In the genomic region with DNA sequence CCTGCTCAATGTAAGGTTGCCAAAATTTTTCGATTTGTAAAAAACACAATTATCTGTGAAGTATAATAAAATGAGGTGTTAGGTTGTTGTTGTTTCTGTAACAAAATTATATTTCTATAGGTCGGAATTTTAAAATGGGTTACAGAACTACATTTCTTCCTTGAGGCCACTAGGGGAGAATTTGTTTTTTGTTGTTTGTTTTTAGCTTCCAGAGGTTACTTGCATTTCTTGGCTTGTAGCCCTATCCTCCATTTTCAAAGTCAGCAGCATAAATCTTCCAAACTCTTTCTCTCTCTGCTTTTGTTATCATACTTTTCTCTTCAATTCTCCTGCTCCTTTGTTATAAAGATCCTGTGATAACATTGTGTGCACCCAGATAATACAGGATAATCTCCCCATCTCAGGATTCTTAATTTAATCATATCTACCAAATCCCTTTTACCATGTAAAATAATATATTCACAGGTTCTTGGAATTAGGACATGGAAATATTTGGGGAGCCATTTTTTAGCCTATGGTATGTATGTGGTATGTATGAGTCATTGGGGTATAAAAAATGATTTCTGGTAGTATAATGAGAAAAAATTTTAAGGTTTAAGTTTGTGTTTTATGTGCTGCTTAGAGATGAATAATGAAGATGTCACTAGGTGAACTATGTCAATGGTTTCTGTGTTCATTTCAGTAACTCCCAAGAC, we compare ENCODE assay signal across 28 cellular contexts. TPM values are rescaled to one million over a fixed set of nuclear protein-coding genes. Genes with fewer than 3 reads are reported as not detected.
DNase-seq lines count a peak whose midpoint lies in the region; ATAC-seq, FAIRE-seq and TF ChIP-seq lines count a peak whose summit lies in the region.
"Had no signal": no experiment of that assay in that cellular context is flagged by ENCODE, and none has a peak within 500 bp of the region (broad histone marks: within the 10 kb centered on the region; RNA-seq: fewer than 3 reads in every experiment).

No MANE protein-coding gene starts in this region.

- TF ChIP-seq RAD21 in K562 (CRISPR knock-in tag; conservative IDR thresholded peaks at IDR 0.05 in 1 of 2, IDR thresholded peaks at IDR 0.05 in 1 of 2) = no peak

- no peaks in the 10 kb centered on the region for H4K20me1 ChIP-seq in DND-41 (ENCODE audit: insufficient read depth, low read length)
- H4K20me1 ChIP-seq in K562 (replicated peaks; ENCODE audit: control insufficient read depth, insufficient read depth, low read length) = no peaks in the 10 kb centered on the region

- H3K9me3 ChIP-seq in DND-41 (ENCODE audit: insufficient read depth, low read length, severe bottlenecking) (no peaks in the 10 kb centered on the region), K562 (replicated peaks; ENCODE audit: control insufficient read depth, insufficient read depth, low read depth, low read length) (no peaks in the 10 kb centered on the region), esophagus squamous epithelium (no peaks in the 10 kb centered on the region)
- H3K9me3 ChIP-seq: thoracic aorta had no signal

- no peaks in the 10 kb centered on the region for H3K36me3 Mint-ChIP-seq in T-cell
- H3K36me3 Mint-ChIP-seq: activated naive CD8-positive, alpha-beta T cell treated with anti-CD3 and anti-CD28 coated beads for 36 hours had no signal

- H3K79me2 ChIP-seq in DND-41 (ENCODE audit: insufficient read depth, low read length) = no peaks in the 10 kb centered on the region
- H3K79me2 ChIP-seq in K562 (ENCODE audit: control insufficient read depth, insufficient read depth, low read length) = no peaks in the 10 kb centered on the region

- TF ChIP-seq POLR2A in K562 (conservative IDR thresholded peaks at IDR 0.05) (no peak), esophagus squamous epithelium (IDR thresholded peaks at IDR 0.05) (no peak)

- H3K9ac ChIP-seq in DND-41 (ENCODE audit: low read depth, low read length) = no peak overlapping the region
- H3K9ac ChIP-seq in K562 (ENCODE audit: insufficient read depth in 1 of 2, low read depth in 2 of 2, low read length in 2 of 2) = no peak overlapping the region

- BruUV-seq in K562 (replicated peaks; lab: Mats Ljungman, UMichigan) = no TSS peak

- no peak overlapping the region for H3K4me3 Mint-ChIP-seq in T-cell
- H3K4me3 Mint-ChIP-seq: activated CD4-positive, alpha-beta T cell treated with anti-CD3 and anti-CD28 coated beads, Interleukin-2, amount 10 ng/mL, durations not matched to agents 7 days and 5 days; activated naive CD8-positive, alpha-beta T cell treated with anti-CD3 and anti-CD28 coated beads for 36 hours had no signal

- peak; percentile 3 for TF ChIP-seq CTCF in DND-41 (IDR thresholded peaks at IDR 0.05; ENCODE audit: borderline replicate concordance, extremely low read depth, low read length, poor library complexity, severe bottlenecking)
- TF ChIP-seq CTCF in K562 (IDR thresholded peaks at IDR 0.05 in 2 of 3, conservative IDR thresholded peaks at IDR 0.05 in 1 of 3; ENCODE audit: insufficient read depth in 2 of 3, low read depth in 1 of 3, low read length in 3 of 3) = no peak
- TF ChIP-seq CTCF in foreskin keratinocyte (conservative IDR thresholded peaks at IDR 0.05) = peak; percentile 23
- TF ChIP-seq CTCF in esophagus squamous epithelium (IDR thresholded peaks at IDR 0.05) = no peak

- no peaks in the 10 kb centered on the region for H3K4me1 Mint-ChIP-seq in T-cell
- H3K4me1 Mint-ChIP-seq: activated CD4-positive, alpha-beta T cell treated with anti-CD3 and anti-CD28 coated beads, Interleukin-2, amount 10 ng/mL, durations not matched to agents 7 days and 5 days had no signal

- no peak overlapping the region for H3K4me3 ChIP-seq in DND-41 (ENCODE audit: low read depth in 1 of 2, low read length in 2 of 2)
- no peak overlapping the region for H3K4me3 ChIP-seq in K562
- no peak overlapping the region for H3K4me3 ChIP-seq in esophagus squamous epithelium
- H3K4me3 ChIP-seq: HAP-1, skin epidermis, thoracic aorta had no signal

- H3K9me1 ChIP-seq in K562 (ENCODE audit: control insufficient read depth, insufficient read depth, low read length) = no peaks in the 10 kb centered on the region

- POLR2A ChIA-PET in K562 (lab: Yijun Ruan, JAX) = interaction anchor here (1.5 to 1.8 kb wide), 2 partner anchors 9 to 14 kb away, joined by 4 to 6 read pairs; a partner anchor contains a TSS
- POLR2A ChIA-PET in T-cell (lab: Charles Lee) = no interaction called here

- H3K27ac ChIP-seq in DND-41 (ENCODE audit: low read length) (no peak overlapping the region), K562 (ENCODE audit: extremely low read depth, low read depth, low read length) (no peak overlapping the region), foreskin keratinocyte (no peak overlapping the region), esophagus squamous epithelium (no peak overlapping the region)
- H3K27ac ChIP-seq: skin epidermis, thoracic aorta had no signal

- no peak for DNase-seq in DND-41
- peak; percentile 19 for DNase-seq in HS-27A (ENCODE audit: low read depth)
- DNase-seq in K562 (ENCODE audit: extremely low read depth in 1 of 4, low spot score in 3 of 4) = peak in 1 of 4 experiments; percentile 20
- peak in 1 of 2 donors; percentile 15 for DNase-seq in foreskin keratinocyte
- no peak for DNase-seq in esophagus squamous epithelium (lab: John Stamatoyannopoulos, UW)
- no peak for DNase-seq in T-cell
- no peak for DNase-seq in MV-4-11 (lab: John Stamatoyannopoulos, UW)
- DNase-seq: activated CD4-positive, alpha-beta T cell treated with anti-CD3 and anti-CD28 coated beads, Interleukin-2, amount 10 ng/mL, durations not matched to agents 7 days and 5 days; activated naive CD8-positive, alpha-beta T cell treated with anti-CD3 and anti-CD28 coated beads for 36 hours; effector CD4-positive, alpha-beta T cell; KG1; mesenchymal stem cell; NCI-H187; NCI-H2227 treated with DMSO at 0.1 percent for 48 hours; occipital lobe; OCI-M1; Right ventricle myocardium superior; stimulated activated CD4-positive, alpha-beta T cell treated with anti-CD3 and anti-CD28 coated beads, Interleukin-1b, Interleukin-23, amount 100 ng/mL, for 48 hours; stimulated activated naive CD4-positive, alpha-beta T cell treated with Interleukin-2 at 50 U/mL for 16 hours had no signal

- no peaks in the 10 kb centered on the region for H3K9me3 Mint-ChIP-seq in T-cell
- H3K9me3 Mint-ChIP-seq: activated CD4-positive, alpha-beta T cell treated with anti-CD3 and anti-CD28 coated beads, Interleukin-2, amount 10 ng/mL, durations not matched to agents 7 days and 5 days; activated naive CD8-positive, alpha-beta T cell treated with anti-CD3 and anti-CD28 coated beads for 36 hours; activated T-helper 2 cell treated with anti-CD3 and anti-CD28 coated beads, Interferon-gamma antibody, Interleukin-2, Interleukin-4, amounts not matched to agents 10 μg/mL and 5 μg/mL and 100 μg/mL, durations not matched to agents 14 hours and 24 hours and 36 hours had no signal

- H3K27me3 Mint-ChIP-seq in T-cell = peaks cover 9 to 19% of the 10 kb centered on the region in 2 donors
- H3K27me3 Mint-ChIP-seq: activated CD4-positive, alpha-beta T cell treated with anti-CD3 and anti-CD28 coated beads, Interleukin-2, amount 10 ng/mL, durations not matched to agents 7 days and 5 days had no signal

- H3K4me1 ChIP-seq in DND-41 (ENCODE audit: insufficient read depth, low read length) (no peaks in the 10 kb centered on the region), K562 (replicated peaks in 1 of 2; ENCODE audit: control insufficient read depth in 2 of 2, insufficient read depth in 2 of 2, low read length in 2 of 2) (peaks cover 11 to 15% of the 10 kb centered on the region in 2 experiments; a peak in 4 of 5 replicates), foreskin keratinocyte (peaks cover 10% of the 10 kb centered on the region), esophagus squamous epithelium (no peaks in the 10 kb centered on the region)

- no peak for FAIRE-seq in K562 (lab: Jason Lieb, UNC)

- TF ChIP-seq EP300 in K562 (IDR thresholded peaks at IDR 0.05; ENCODE audit: low read length) = no peak

- intact Hi-C loops in K562 (cut with micrococcal nuclease) = no loop called here
- intact Hi-C loops in esophagus squamous epithelium (cut with DNase I) = loop anchor here (10.0 kb wide), 2 partner anchors 127 to 143 kb away; no protein-coding TSS in a partner anchor

- 41% methylated on average over 2 of the region's 2 CpGs for WGBS in K562 (ENCODE audit: insufficient coverage, low coverage, missing lambda C conversion rate)
- 92 to 93% methylated on average over 2 of the region's 2 CpGs for WGBS in esophagus squamous epithelium, 2 donors

- in situ Hi-C loops in K562 (cut with MboI) = loop anchor here (25.0 kb wide), 1 partner anchor 491 kb away; no protein-coding TSS in a partner anchor

- no peak overlapping the region for H3K4me2 ChIP-seq in DND-41 (ENCODE audit: insufficient read depth, low read length)
- H3K4me2 ChIP-seq in K562 (ENCODE audit: insufficient read depth, low read length) = no peak overlapping the region

- H3K27ac Mint-ChIP-seq in T-cell = no peak overlapping the region
- H3K27ac Mint-ChIP-seq: activated CD4-positive, alpha-beta T cell treated with anti-CD3 and anti-CD28 coated beads, Interleukin-2, amount 10 ng/mL, durations not matched to agents 7 days and 5 days; activated naive CD8-positive, alpha-beta T cell treated with anti-CD3 and anti-CD28 coated beads for 36 hours; activated T-helper 2 cell treated with anti-CD3 and anti-CD28 coated beads, Interferon-gamma antibody, Interleukin-2, Interleukin-4, amounts not matched to agents 10 μg/mL and 5 μg/mL and 100 μg/mL, durations not matched to agents 14 hours and 24 hours and 36 hours had no signal

- H3K36me3 ChIP-seq in DND-41 (ENCODE audit: insufficient read depth, low read length) (no peaks in the 10 kb centered on the region), K562 (ENCODE audit: control insufficient read depth, insufficient read depth, low read length) (no peaks in the 10 kb centered on the region), esophagus squamous epithelium (no peaks in the 10 kb centered on the region)
- H3K36me3 ChIP-seq: HAP-1, thoracic aorta had no signal

- no peak for ATAC-seq in DND-41 (ENCODE audit: insufficient read depth, low read depth)
- ATAC-seq in K562 = no peak
- ATAC-seq in foreskin keratinocyte = peak; percentile 49
- ATAC-seq in T-cell (replicated peaks in 1 of 4) = no peak
- no peak for ATAC-seq in GM21381 (IDR thresholded peaks at IDR 0.05; ENCODE audit: unreplicated experiment)

- CTCF ChIA-PET in K562 (lab: Yijun Ruan, JAX; ENCODE audit: low intra/inter-chr PET ratio) = no interaction called here
- CTCF ChIA-PET in T-cell (lab: Charles Lee) = no interaction called here

- H3K27me3 ChIP-seq in DND-41 (ENCODE audit: insufficient read depth, low read length, poor library complexity) (no peaks in the 10 kb centered on the region), K562 (ENCODE audit: control insufficient read depth in 2 of 2, insufficient read depth in 2 of 2, low read length in 2 of 2) (no peaks in the 10 kb centered on the region), foreskin keratinocyte (no peaks in the 10 kb centered on the region), esophagus squamous epithelium (no peaks in the 10 kb centered on the region)

- H2AFZ ChIP-seq in DND-41 (ENCODE audit: low read depth, low read length) (no peak overlapping the region), K562 (ENCODE audit: low read depth, low read length) (no peak overlapping the region)

RNA-seq across cellular contexts. Expression of a gene that starts 9.4 kb away (rescaled TPM):
- 41.9 and 63.3 TPM in 2 replicates for total RNA-seq in K562 (2011; cell fraction: chromatin; rRNA removed; ENCODE audit: low replicate concordance)
- total RNA-seq in K562 (2011; cell fraction: nucleolus; rRNA removed) = 16.7 and 17.6 TPM in 2 replicates
- 33.9 and 51.9 TPM in 2 replicates for total RNA-seq in K562 (2011; cell fraction: nucleoplasm; rRNA removed)
- 7.7 and 8.8 TPM in 2 replicates for total RNA-seq in K562 (2014; rRNA removed)
- 14.8 and 18.4 TPM in 2 replicates for total RNA-seq in K562 (2014; rRNA removed; fragmentation: Illumina TruSeq; extraction: Trizol)
- total RNA-seq in K562 (2015; rRNA removed; fragmentation: Illumina TruSeq; extraction: Trizol) = 16.4 and 16.9 TPM in 2 replicates
- total RNA-seq in K562 (2021) = 27.3 and 30.2 TPM in 2 replicates
- 34.1 and 38.4 TPM in 2 replicates for polyA plus RNA-seq in K562 (2011; rRNA removed)
- polyA plus RNA-seq in K562 (2011; cell fraction: cytosol; rRNA removed) = 34.2 and 50.2 TPM in 2 replicates
- polyA plus RNA-seq in K562 (2011; cell fraction: nucleus; rRNA removed) = 38.1 and 48.4 TPM in 2 replicates
- 25.5 and 37.2 TPM in 2 replicates for polyA plus RNA-seq in K562 (2012)
- 43.4 and 48.0 TPM in 2 replicates for polyA plus RNA-seq in K562 (2014; fragmentation: Illumina TruSeq; extraction: Trizol)
- 1 to 10 TPM; 3.2 to 5.0 TPM for polyA plus RNA-seq in K562 (2014; fragmentation: Nextera tagmentation; extraction: Ambion mirVana)
- polyA plus RNA-seq in K562 (2014; rRNA removed) = 19.4 and 23.3 TPM in 2 replicates
- polyA minus RNA-seq in K562 (2011; rRNA and poly(A)+ RNA removed) = 29.4 and 30.5 TPM in 2 replicates
- 13.4 and 17.4 TPM in 2 replicates for polyA minus RNA-seq in K562 (2011; cell fraction: cytosol; rRNA and poly(A)+ RNA removed)
- polyA minus RNA-seq in K562 (2011; cell fraction: nucleus; rRNA and poly(A)+ RNA removed) = 13.1 and 23.9 TPM in 2 replicates
- total RNA-seq in foreskin keratinocyte = 28.2 and 32.3 TPM in 2 replicates
- polyA plus RNA-seq in foreskin keratinocyte = 17.1 and 20.1 TPM in 2 replicates
- 10 to 100 TPM; 11.2 to 17.9 (median 15.3) TPM for total RNA-seq in esophagus squamous epithelium
- total RNA-seq in T-cell = 10 to 100 TPM; 37.0 to 49.7 (median 41.9) TPM

RNA-seq across cellular contexts. Expression of a gene that starts 35.4 kb away (rescaled TPM):
- not detected in 2 replicates for total RNA-seq in K562 (2011; cell fraction: chromatin; rRNA removed; ENCODE audit: low replicate concordance)
- total RNA-seq in K562 (2011; cell fraction: nucleolus; rRNA removed) = not detected in 2 replicates
- total RNA-seq in K562 (2011; cell fraction: nucleoplasm; rRNA removed) = not detected in 2 replicates
- total RNA-seq in K562 (2014; rRNA removed) = not detected in 2 replicates
- total RNA-seq in K562 (2014; rRNA removed; fragmentation: Illumina TruSeq; extraction: Trizol) = not detected in 2 replicates
- total RNA-seq in K562 (2015; rRNA removed; fragmentation: Illumina TruSeq; extraction: Trizol) = not detected in 2 replicates
- total RNA-seq in K562 (2021) = not detected in 2 replicates
- not detected in 2 replicates for polyA plus RNA-seq in K562 (2011; rRNA removed)
- not detected in 2 replicates for polyA plus RNA-seq in K562 (2011; cell fraction: cytosol; rRNA removed)
- polyA plus RNA-seq in K562 (2011; cell fraction: nucleus; rRNA removed) = not detected in 2 replicates
- not detected in 2 replicates for polyA plus RNA-seq in K562 (2012)
- not detected in 2 replicates for polyA plus RNA-seq in K562 (2014; fragmentation: Illumina TruSeq; extraction: Trizol)
- polyA plus RNA-seq in K562 (2014; fragmentation: Nextera tagmentation; extraction: Ambion mirVana) = not detected
- not detected in 2 replicates for polyA plus RNA-seq in K562 (2014; rRNA removed)
- polyA minus RNA-seq in K562 (2011; rRNA and poly(A)+ RNA removed) = not detected in 2 replicates
- polyA minus RNA-seq in K562 (2011; cell fraction: cytosol; rRNA and poly(A)+ RNA removed) = not detected in 2 replicates
- not detected in 2 replicates for polyA minus RNA-seq in K562 (2011; cell fraction: nucleus; rRNA and poly(A)+ RNA removed)
- total RNA-seq in foreskin keratinocyte = not detected in 2 replicates
- polyA plus RNA-seq in foreskin keratinocyte = not detected in 2 replicates
- not detected for total RNA-seq in esophagus squamous epithelium
- total RNA-seq in T-cell = not detected
- total RNA-seq: activated CD4-positive, alpha-beta T cell treated with anti-CD3 and anti-CD28 coated beads, Interleukin-2, amount 10 ng/mL, durations not matched to agents 7 days and 5 days; activated naive CD8-positive, alpha-beta T cell treated with anti-CD3 and anti-CD28 coated beads for 36 hours; activated T-helper 2 cell treated with anti-CD3 and anti-CD28 coated beads, Interferon-gamma antibody, Interleukin-2, Interleukin-4, amounts not matched to agents 10 μg/mL and 5 μg/mL and 100 μg/mL, durations not matched to agents 14 hours and 24 hours and 36 hours; cerebellum; HT1080; occipital lobe; Right ventricle myocardium superior; T-helper 1 cell treated with Interleukin-12 subunit alpha and Interleukin-12 subunit beta and Interleukin-4 antibody, amounts not matched to agents 30 ng/mL and 1 ng/mL, for 36 hours; thoracic aorta had no signal
- polyA plus RNA-seq: esophagus had no signal

Comparison
In these comparisons a context has a peak if more than half of its experiments do, and no peak if none do; other contexts are left out.
1. CTCF ChIP-seq: peak in DND-41 (single experiment) and foreskin keratinocyte (single experiment); none in K562 (0 of 3) and esophagus squamous epithelium (0 of 6).